In genomic region chr14:52182853-52183252, GRCh38 we compare ENCODE assay signal across 32 cellular contexts.
"Had no signal": no experiment of that assay in that cellular context is flagged by ENCODE, and none has a peak within 500 bp of the region (broad histone marks: within the 10 kb centered on the region; RNA-seq: fewer than 3 reads in every experiment).

No MANE protein-coding gene starts in this region.

- DNase-seq: activated B cell treated with CpG ODN at 0.5 μM for 24 hours; activated CD4-positive, alpha-beta memory T cell treated with anti-CD3 and anti-CD28 coated beads for 36 hours; activated CD4-positive, alpha-beta T cell treated with anti-CD3 and anti-CD28 coated beads for 4 hours; activated CD4-positive, alpha-beta T cell treated with anti-CD3 and anti-CD28 coated beads, Interleukin-2, amount 10 ng/mL, durations not matched to agents 24 days and 14 days; activated CD4-positive, alpha-beta T cell treated with anti-CD3 and anti-CD28 coated beads, Interleukin-2, amount 50 U/mL, for 1 hour; activated CD4-positive, alpha-beta T cell treated with anti-CD3 and anti-CD28 coated beads, Interleukin-2, amount 50 U/mL, for 4 hours; activated CD4-positive, CD25-positive, alpha-beta regulatory T cell treated with anti-CD3 and anti-CD28 coated beads, Interleukin-2, amount 50 U/mL, for 72 hours; activated CD8-positive, alpha-beta memory T cell treated with anti-CD3 and anti-CD28 coated beads, Interleukin-2, amount 50 U/mL, for 4 hours; activated CD8-positive, alpha-beta T cell treated with anti-CD3 and anti-CD28 coated beads for 36 hours; activated effector memory CD4-positive, alpha-beta T cell treated with anti-CD3 and anti-CD28 coated beads, Interleukin-2, amount 50 U/mL, for 16 hours; activated gamma-delta T cell treated with Interleukin-2 at 50 U/mL for 16 hours; activated naive CD4-positive, alpha-beta T cell; activated naive CD4-positive, alpha-beta T cell treated with anti-CD3 and anti-CD28 coated beads, Interleukin-2, amount 10 ng/mL, durations not matched to agents 7 days and 5 days; activated naive CD8-positive, alpha-beta T cell treated with anti-CD3 and anti-CD28 coated beads, Interleukin-2, amount 10 ng/mL, durations not matched to agents 7 days and 5 days; activated naive CD8-positive, alpha-beta T cell treated with anti-CD3 and anti-CD28 coated beads, Interleukin-2, amount 50 U/mL, for 24 hours; activated T-cell treated with anti-CD3 and anti-CD28 coated beads for 4 hours; activated T-cell treated with anti-CD3 and anti-CD28 coated beads, Interleukin-2, amount 50 U/mL, for 1 hour; activated T-cell treated with anti-CD3 and anti-CD28 coated beads, Interleukin-2, amount 50 U/mL, for 4 hours; activated T-cell treated with anti-CD3 and anti-CD28 coated beads, Interleukin-2, amount 50 U/mL, for 72 hours; amygdala; anterior cingulate cortex; central memory CD4-positive, alpha-beta T cell; T-helper 1 cell; T-helper 2 cell; T-helper 9 cell had no signal

- ATAC-seq: activated CD8-positive, alpha-beta T cell treated with anti-CD3 and anti-CD28 coated beads for 36 hours; activated naive CD8-positive, alpha-beta T cell treated with anti-CD3 and anti-CD28 coated beads, Interleukin-2, amount 50 U/mL, for 24 hours; activated T-cell treated with anti-CD3 and anti-CD28 coated beads, Interleukin-2, amount 50 U/mL, for 4 hours; activated T-cell treated with anti-CD3 and anti-CD28 coated beads, Interleukin-2, amount 50 U/mL, for 72 hours; activated T-helper 17 cell treated with anti-CD3 and anti-CD28 coated beads, Interleukin-2, amount 50 U/mL, for 72 hours had no signal

- H3K27me3 Mint-ChIP-seq: activated B cell treated with CpG ODN at 0.5 μM for 24 hours; activated CD4-positive, alpha-beta memory T cell treated with anti-CD3 and anti-CD28 coated beads for 36 hours; activated CD8-positive, alpha-beta T cell treated with anti-CD3 and anti-CD28 coated beads for 36 hours; activated naive CD4-positive, alpha-beta T cell treated with anti-CD3 and anti-CD28 coated beads, Interleukin-2, amount 50 U/mL, for 24 hours; activated naive CD8-positive, alpha-beta T cell; activated naive CD8-positive, alpha-beta T cell treated with anti-CD3 and anti-CD28 coated beads, Interleukin-2, amount 50 U/mL, for 24 hours; activated T-helper 17 cell treated with anti-CD3 and anti-CD28 coated beads, Interleukin-2, amount 50 U/mL, for 72 hours had no signal

- H3K4me3 Mint-ChIP-seq: activated B cell treated with CpG ODN at 0.5 μM for 24 hours; activated CD4-positive, alpha-beta memory T cell treated with anti-CD3 and anti-CD28 coated beads for 36 hours; activated CD4-positive, alpha-beta T cell treated with anti-CD3 and anti-CD28 coated beads, Interleukin-2, amount 10 ng/mL, durations not matched to agents 24 days and 14 days; activated CD8-positive, alpha-beta T cell treated with anti-CD3 and anti-CD28 coated beads for 36 hours; activated naive CD4-positive, alpha-beta T cell treated with anti-CD3 and anti-CD28 coated beads, Interleukin-2, amount 10 ng/mL, durations not matched to agents 7 days and 5 days; activated naive CD4-positive, alpha-beta T cell treated with anti-CD3 and anti-CD28 coated beads, Interleukin-2, amount 50 U/mL, for 24 hours; activated naive CD8-positive, alpha-beta T cell; activated naive CD8-positive, alpha-beta T cell treated with anti-CD3 and anti-CD28 coated beads, Interleukin-2, amount 10 ng/mL, durations not matched to agents 7 days and 5 days; activated naive CD8-positive, alpha-beta T cell treated with anti-CD3 and anti-CD28 coated beads, Interleukin-2, amount 50 U/mL, for 24 hours; activated T-cell treated with anti-CD3 and anti-CD28 coated beads, Interleukin-2, amount 50 U/mL, for 4 hours; activated T-cell treated with anti-CD3 and anti-CD28 coated beads, Interleukin-2, amount 50 U/mL, for 72 hours; activated T-helper 1 cell treated with anti-CD3 and anti-CD28 coated beads, Interleukin-12 subunit alpha, Interleukin-12 subunit beta, Interleukin-2, Interleukin-4 antibody, amounts not matched to agents 30 ng/mL and 10 ng/mL and 1 ng/mL, durations not matched to agents 14 hours and 24 hours and 36 hours; activated T-helper 17 cell treated with anti-CD3 and anti-CD28 coated beads, Interleukin-2, amount 50 U/mL, for 72 hours; brain; T-helper 1 cell treated with Interleukin-12 subunit alpha and Interleukin-12 subunit beta and Interleukin-4 antibody, amounts not matched to agents 30 μg/mL and 1 μg/mL, for 36 hours; T-helper 2 cell treated with Interferon-gamma antibody and Interleukin-4, amounts not matched to agents 5 μg/mL and 100 μg/mL, for 36 hours had no signal

- H3K4me1 Mint-ChIP-seq: activated CD4-positive, alpha-beta T cell treated with anti-CD3 and anti-CD28 coated beads, Interleukin-2, amount 10 ng/mL, durations not matched to agents 24 days and 14 days; activated naive CD4-positive, alpha-beta T cell treated with anti-CD3 and anti-CD28 coated beads, Interleukin-2, amount 10 ng/mL, durations not matched to agents 7 days and 5 days; activated T-helper 17 cell treated with anti-CD3 and anti-CD28 coated beads, Interleukin-2, amount 50 U/mL, for 72 hours; brain had no signal

- H3K27ac Mint-ChIP-seq: activated B cell treated with CpG ODN at 0.5 μM for 24 hours; activated CD4-positive, alpha-beta memory T cell treated with anti-CD3 and anti-CD28 coated beads for 36 hours; activated CD4-positive, alpha-beta T cell treated with anti-CD3 and anti-CD28 coated beads, Interleukin-2, amount 10 ng/mL, durations not matched to agents 24 days and 14 days; activated CD8-positive, alpha-beta T cell treated with anti-CD3 and anti-CD28 coated beads for 36 hours; activated naive CD4-positive, alpha-beta T cell treated with anti-CD3 and anti-CD28 coated beads, Interleukin-2, amount 10 ng/mL, durations not matched to agents 7 days and 5 days; activated naive CD4-positive, alpha-beta T cell treated with anti-CD3 and anti-CD28 coated beads, Interleukin-2, amount 50 U/mL, for 24 hours; activated naive CD8-positive, alpha-beta T cell; activated naive CD8-positive, alpha-beta T cell treated with anti-CD3 and anti-CD28 coated beads, Interleukin-2, amount 10 ng/mL, durations not matched to agents 7 days and 5 days; activated naive CD8-positive, alpha-beta T cell treated with anti-CD3 and anti-CD28 coated beads, Interleukin-2, amount 50 U/mL, for 24 hours; activated T-cell treated with anti-CD3 and anti-CD28 coated beads, Interleukin-2, amount 50 U/mL, for 72 hours; activated T-helper 1 cell treated with anti-CD3 and anti-CD28 coated beads, Interleukin-12 subunit alpha, Interleukin-12 subunit beta, Interleukin-2, Interleukin-4 antibody, amounts not matched to agents 30 ng/mL and 10 ng/mL and 1 ng/mL, durations not matched to agents 14 hours and 24 hours and 36 hours; activated T-helper 17 cell treated with anti-CD3 and anti-CD28 coated beads, Interleukin-2, amount 50 U/mL, for 72 hours; brain; T-helper 1 cell treated with Interleukin-12 subunit alpha and Interleukin-12 subunit beta and Interleukin-4 antibody, amounts not matched to agents 30 μg/mL and 1 μg/mL, for 36 hours; T-helper 2 cell treated with Interferon-gamma antibody and Interleukin-4, amounts not matched to agents 5 μg/mL and 100 μg/mL, for 36 hours had no signal

- H3K36me3 Mint-ChIP-seq: activated naive CD4-positive, alpha-beta T cell treated with anti-CD3 and anti-CD28 coated beads, Interleukin-2, amount 10 ng/mL, durations not matched to agents 7 days and 5 days; brain had no signal
